15 cellular contexts compared by ENCODE assay signal in genomic region chr18:59385191-59385590, GRCh38. TPM values are rescaled to one million over a fixed set of nuclear protein-coding genes. Genes with fewer than 3 reads are reported as not detected.
A peak's percentile ranks its signal among the peaks of the same experiment; 100 is the strongest.
DNase-seq lines count a peak whose midpoint lies in the region; FAIRE-seq and TF ChIP-seq lines count a peak whose summit lies in the region.
"Had no signal": no experiment of that assay in that cellular context is flagged by ENCODE, and none has a peak within 500 bp of the region (broad histone marks: within the 10 kb centered on the region; RNA-seq: fewer than 3 reads in every experiment).

No MANE protein-coding gene starts in this region.

- H3K4me2 ChIP-seq in neuronal stem cell (ENCODE audit: insufficient read depth, low read length, poor library complexity, severe bottlenecking) (no peak overlapping the region), H9 (ENCODE audit: insufficient read depth, insufficient read length, low read length) (no peak overlapping the region)
- H3K4me2 ChIP-seq: BLaER1 had no signal

- POLR2A ChIA-PET in activated CD4-positive, alpha-beta memory T cell treated with anti-CD3 and anti-CD28 coated beads for 36 hours (lab: Charles Lee) = no interaction called here

- H3K14ac ChIP-seq in neuronal stem cell (ENCODE audit: low read length) (no peak overlapping the region), H9 (ENCODE audit: insufficient read depth, low read length) (no peak overlapping the region)

- no peak overlapping the region for H3K4ac ChIP-seq in neuronal stem cell (ENCODE audit: low read length)
- H3K4ac ChIP-seq in H9 (ENCODE audit: low read depth, low read length) = no peak overlapping the region

- H3K4me1 ChIP-seq in neuronal stem cell (ENCODE audit: control insufficient read depth in 2 of 2, insufficient read depth in 1 of 2, low read depth in 1 of 2, low read length in 2 of 2) = peaks cover 19 to 38% of the 10 kb centered on the region in 2 donors
- H3K4me1 ChIP-seq in H9 (ENCODE audit: insufficient read depth, low read length) = no peaks in the 10 kb centered on the region

- WGBS in neuronal stem cell (ENCODE audit: extremely low coverage in 2 of 2, insufficient read length in 2 of 2, insufficient replicate concordance in 1 of 2), 2 donors = no CpG with 5 or more reads among the region's 4 CpGs
- no CpG with 5 or more reads among the region's 4 CpGs for WGBS in H9 (ENCODE audit: extremely low coverage, insufficient read length, low lambda C conversion rate)

- H4K5ac ChIP-seq in H9 (ENCODE audit: insufficient read length, low read depth, low read length) = no peak overlapping the region

- H4K8ac ChIP-seq in neuronal stem cell (ENCODE audit: low read depth, low read length) = no peak overlapping the region
- H4K8ac ChIP-seq in H9 (replicated peaks; ENCODE audit: insufficient read length, low read depth, low read length) = no peak overlapping the region

- no peak overlapping the region for H3K4me3 Mint-ChIP-seq in H9
- H3K4me3 Mint-ChIP-seq in activated CD4-positive, alpha-beta memory T cell treated with anti-CD3 and anti-CD28 coated beads for 36 hours = no peak overlapping the region
- H3K4me3 Mint-ChIP-seq: CD8-positive, alpha-beta memory T cell; HFFc6 had no signal

- H3K9me3 Mint-ChIP-seq in H9 = no peaks in the 10 kb centered on the region; a peak in 2 of 5 replicates
- no peaks in the 10 kb centered on the region for H3K9me3 Mint-ChIP-seq in activated CD4-positive, alpha-beta memory T cell treated with anti-CD3 and anti-CD28 coated beads for 36 hours
- H3K9me3 Mint-ChIP-seq: CD8-positive, alpha-beta memory T cell; HFFc6 had no signal

- H2BK5ac ChIP-seq in neuronal stem cell (ENCODE audit: low read length) = no peak overlapping the region
- no peak overlapping the region for H2BK5ac ChIP-seq in H9 (ENCODE audit: insufficient read length, low read length)

- H3K9ac ChIP-seq in neuronal stem cell (ENCODE audit: low read depth, low read length, poor library complexity) (no peak overlapping the region), H9 (ENCODE audit: extremely low read depth, insufficient read length, low read length) (no peak overlapping the region)
- H3K9ac ChIP-seq: BLaER1 had no signal

- no peak overlapping the region for H2AFZ ChIP-seq in neuronal stem cell (ENCODE audit: low read length)
- no peak overlapping the region for H2AFZ ChIP-seq in H9 (ENCODE audit: low read length)

- H3K27me3 ChIP-seq in bronchial epithelial cell (ENCODE audit: control insufficient read depth, insufficient read depth, low read length) (peaks cover 1% of the 10 kb centered on the region), neuronal stem cell (ENCODE audit: control insufficient read depth in 3 of 3, insufficient read depth in 3 of 3, low read depth in 1 of 3, low read length in 3 of 3) (peaks cover 0 to 37% (median 0%) of the 10 kb centered on the region in 3 experiments), H9 (ENCODE audit: insufficient read depth, low read length) (no peaks in the 10 kb centered on the region)
- H3K27me3 ChIP-seq: BLaER1 had no signal

- H3K56ac ChIP-seq in H9 (ENCODE audit: insufficient read length, low read depth, low read length) = no peak overlapping the region

- H2BK20ac ChIP-seq in H9 (ENCODE audit: low read depth, low read length, poor library complexity, severe bottlenecking) = no peak overlapping the region

- H4K91ac ChIP-seq in neuronal stem cell (ENCODE audit: low read depth, low read length, poor library complexity) (no peak overlapping the region), H9 (ENCODE audit: insufficient read length, low read depth, low read length) (no peak overlapping the region)

- H3K36me3 Mint-ChIP-seq in H9 (ENCODE audit: insufficient read depth in 1 of 3, low read depth in 3 of 3) = no peaks in the 10 kb centered on the region
- H3K36me3 Mint-ChIP-seq in activated CD4-positive, alpha-beta memory T cell treated with anti-CD3 and anti-CD28 coated beads for 36 hours = no peaks in the 10 kb centered on the region
- H3K36me3 Mint-ChIP-seq: CD8-positive, alpha-beta memory T cell had no signal

- H3K4me3 ChIP-seq in bronchial epithelial cell (ENCODE audit: low read depth, low read length) = no peak overlapping the region
- no peak overlapping the region for H3K4me3 ChIP-seq in neuronal stem cell (ENCODE audit: low read length in 2 of 2)
- H3K4me3 ChIP-seq: BLaER1 had no signal

- H3K27ac Mint-ChIP-seq in H9 = peak overlapping the region in 1 of 3 experiments; percentile 5; a peak in 1 of 7 replicates
- H3K27ac Mint-ChIP-seq in activated CD4-positive, alpha-beta memory T cell treated with anti-CD3 and anti-CD28 coated beads for 36 hours = no peak overlapping the region
- H3K27ac Mint-ChIP-seq: CD8-positive, alpha-beta memory T cell; HFFc6 had no signal

- H3T11ph ChIP-seq in H9 (ENCODE audit: low read length) = no peak overlapping the region

- H3K79me1 ChIP-seq in neuronal stem cell (ENCODE audit: low read depth, low read length) (no peaks in the 10 kb centered on the region), H9 (ENCODE audit: insufficient read depth, low read depth, low read length, poor library complexity, severe bottlenecking) (no peaks in the 10 kb centered on the region)

- H3K27ac ChIP-seq in neuronal stem cell (replicated peaks; ENCODE audit: low read length) (no peak overlapping the region), H9 (ENCODE audit: insufficient read length, low read depth, low read length) (no peak overlapping the region)
- H3K27ac ChIP-seq: BLaER1 had no signal

- TF ChIP-seq CTCF in bronchial epithelial cell (IDR thresholded peaks at IDR 0.05; ENCODE audit: insufficient read depth, low read length, severe bottlenecking) (no peak), H9 (conservative IDR thresholded peaks at IDR 0.05) (no peak)

- H3K18ac ChIP-seq in neuronal stem cell (ENCODE audit: low read length) = peak overlapping the region; percentile 15
- H3K18ac ChIP-seq in H9 (ENCODE audit: insufficient read length, low read depth, low read length) = no peak overlapping the region

- H2BK120ac ChIP-seq in neuronal stem cell (ENCODE audit: low read depth, low read length) (no peak overlapping the region), H9 (ENCODE audit: low read depth, low read length, poor library complexity, severe bottlenecking) (no peak overlapping the region)

- DNase-seq in NCI-H2081 (lab: John Stamatoyannopoulos, UW) = peak; percentile 4 to 22
- DNase-seq in NCI-H2081 treated with DMSO at 0.1 percent for 48 hours (lab: John Stamatoyannopoulos, UW) = no peak
- DNase-seq in NCI-H1092 (lab: John Stamatoyannopoulos, UW) = peak; percentile 52
- no peak for DNase-seq in bronchial epithelial cell (ENCODE audit: low read depth)
- DNase-seq in neuronal stem cell (ENCODE audit: low spot score) = no peak
- DNase-seq in H9 = no peak
- no peak for DNase-seq in activated CD8-positive, alpha-beta memory T cell treated with anti-CD3 and anti-CD28 coated beads, Interleukin-2, amount 50 U/mL, for 48 hours
- no peak for DNase-seq in activated CD4-positive, alpha-beta memory T cell treated with anti-CD3 and anti-CD28 coated beads for 36 hours
- DNase-seq: 8988T; AML-193; CD8-positive, alpha-beta memory T cell; HCEC 1CT; HFFc6 had no signal

- intact Hi-C loops in activated CD4-positive, alpha-beta memory T cell treated with anti-CD3 and anti-CD28 coated beads for 36 hours (cut with micrococcal nuclease) = no loop called here

- CTCF ChIA-PET in activated CD4-positive, alpha-beta memory T cell treated with anti-CD3 and anti-CD28 coated beads for 36 hours (lab: Charles Lee) = interaction anchor here (4.6 kb wide), 1 partner anchor 17 kb away, joined by 20 read pairs; no protein-coding TSS in a partner anchor

- H3K9me3 ChIP-seq in neuronal stem cell (replicated peaks in 1 of 2; ENCODE audit: control insufficient read depth in 2 of 2, insufficient read depth in 1 of 2, low read depth in 1 of 2, low read length in 2 of 2) (no peaks in the 10 kb centered on the region), H9 (ENCODE audit: control insufficient read depth, low read depth, low read length) (no peaks in the 10 kb centered on the region)
- H3K9me3 ChIP-seq: BLaER1 had no signal

- H3K79me2 ChIP-seq in H9 (ENCODE audit: insufficient read depth, low read length) = no peaks in the 10 kb centered on the region

- peaks cover 51% of the 10 kb centered on the region for H3K27me3 Mint-ChIP-seq in H9 (ENCODE audit: low read depth)
- H3K27me3 Mint-ChIP-seq in activated CD4-positive, alpha-beta memory T cell treated with anti-CD3 and anti-CD28 coated beads for 36 hours = peaks cover 3% of the 10 kb centered on the region

- no peaks in the 10 kb centered on the region for H3K36me3 ChIP-seq in bronchial epithelial cell (ENCODE audit: control insufficient read depth, insufficient read depth, low read length)
- H3K36me3 ChIP-seq in neuronal stem cell (replicated peaks in 1 of 2; ENCODE audit: control insufficient read depth in 2 of 2, insufficient read depth in 2 of 2, low read length in 2 of 2) = no peaks in the 10 kb centered on the region
- H3K36me3 ChIP-seq: BLaER1 had no signal

- no peaks in the 10 kb centered on the region for H3K23me2 ChIP-seq in H9 (ENCODE audit: insufficient read length, low read depth, low read length, poor library complexity, severe bottlenecking)

- H3K23ac ChIP-seq in neuronal stem cell (ENCODE audit: low read depth, low read length, poor library complexity) (no peak overlapping the region), H9 (ENCODE audit: insufficient read length, low read depth, low read length) (no peak overlapping the region)

- FAIRE-seq in bronchial epithelial cell (lab: Jason Lieb, UNC) = peak; percentile 81
- FAIRE-seq: H1 had no signal

- no peaks in the 10 kb centered on the region for H4K20me1 ChIP-seq in H9 (ENCODE audit: control insufficient read depth, insufficient read depth, insufficient read length)
- H4K20me1 ChIP-seq: BLaER1 had no signal

- H2AK5ac ChIP-seq in neuronal stem cell (ENCODE audit: low read depth, low read length) (no peak overlapping the region), H9 (ENCODE audit: insufficient read length, low read length) (no peak overlapping the region)

- no peak overlapping the region for H2BK12ac ChIP-seq in neuronal stem cell (ENCODE audit: low read length)
- no peak overlapping the region for H2BK12ac ChIP-seq in H9 (ENCODE audit: insufficient read length, low read depth, low read length)

- H2BK15ac ChIP-seq in neuronal stem cell (ENCODE audit: low read length) (no peak overlapping the region), H9 (ENCODE audit: low read depth, low read length) (no peak overlapping the region)

- peaks cover 29 to 58% of the 10 kb centered on the region in 2 experiments for H3K4me1 Mint-ChIP-seq in H9
- no peaks in the 10 kb centered on the region for H3K4me1 Mint-ChIP-seq in activated CD4-positive, alpha-beta memory T cell treated with anti-CD3 and anti-CD28 coated beads for 36 hours (ENCODE audit: low read depth)
- H3K4me1 Mint-ChIP-seq: CD8-positive, alpha-beta memory T cell had no signal

RNA-seq across cellular contexts. Expression of gene LMAN1, which starts 26.1 kb away (rescaled TPM):
- total RNA-seq in bronchial epithelial cell = 127 and 157 TPM in 2 replicates
- 211 TPM for polyA plus RNA-seq in neuronal stem cell (2013, experiment 1 of 2)
- polyA plus RNA-seq in neuronal stem cell (2013, experiment 2 of 2) = 227 TPM
- 61.1 and 63.6 TPM in 2 replicates for total RNA-seq in H9 (2021)
- total RNA-seq in activated CD4-positive, alpha-beta memory T cell treated with anti-CD3 and anti-CD28 coated beads for 36 hours = 100 to 1,000 TPM; 155 to 158 TPM

Comparison
In these comparisons a context has a peak if more than half of its experiments do, and no peak if none do; other contexts are left out.
1. DNase-seq: peak in NCI-H2081 (2 of 2) and NCI-H1092 (single experiment); none in NCI-H2081 treated with DMSO at 0.1 percent for 48 hours (single experiment), bronchial epithelial cell (single experiment), neuronal stem cell (single experiment), H9 (single experiment), activated CD8-positive, alpha-beta memory T cell treated with anti-CD3 and anti-CD28 coated beads, Interleukin-2, amount 50 U/mL, for 48 hours (single experiment) and activated CD4-positive, alpha-beta memory T cell treated with anti-CD3 and anti-CD28 coated beads for 36 hours (single experiment).